Comparison of ENCODE assay signal across 21 cellular contexts in genomic region chr12:131121705-131122405, GRCh38.
DNase-seq lines count a peak whose midpoint lies in the region; ATAC-seq, FAIRE-seq and TF ChIP-seq lines count a peak whose summit lies in the region.
"Had no signal": no experiment of that assay in that cellular context is flagged by ENCODE, and none has a peak within 500 bp of the region (broad histone marks: within the 10 kb centered on the region; RNA-seq: fewer than 3 reads in every experiment).

No MANE protein-coding gene starts in this region.

- POLR2A ChIA-PET in H1 (lab: Charles Lee; ENCODE audit: partially characterized antibody): no interaction called here

- H3K14ac ChIP-seq in H1 (ENCODE audit: insufficient read length): no peak overlapping the region

- H3K9me3 ChIP-seq in H1 (ENCODE audit: insufficient read depth in 2 of 2, low read depth in 1 of 2, low read length in 1 of 2) (no peaks in the 10 kb centered on the region), sigmoid colon (no peaks in the 10 kb centered on the region)
- H3K9me3 ChIP-seq: BLaER1 treated with 17β-estradiol and CSF1 and Interleukin-3, amounts not matched to agents 10 nM and 100 nM; breast epithelium; pancreas; right lobe of liver; uterus had no signal

- no peaks in the 10 kb centered on the region for H3K79me2 ChIP-seq in H1 (ENCODE audit: control insufficient read depth in 1 of 2, insufficient read depth in 2 of 2, low read length in 2 of 2)

- no peaks in the 10 kb centered on the region for H3K23me2 ChIP-seq in H1 (ENCODE audit: low read depth, low read length)

- no peak overlapping the region for H3K4me3 ChIP-seq in H1 (ENCODE audit: extremely low read depth in 1 of 4, insufficient read depth in 2 of 4, low read depth in 3 of 4, low read length in 4 of 4)
- no peak overlapping the region for H3K4me3 ChIP-seq in sigmoid colon
- H3K4me3 ChIP-seq: BLaER1 treated with 17β-estradiol and CSF1 and Interleukin-3, amounts not matched to agents 10 nM and 100 nM; breast epithelium; pancreas; right lobe of liver; uterus had no signal

- TF ChIP-seq CTCF in H1 (IDR thresholded peaks at IDR 0.05; ENCODE audit: control extremely low read depth in 1 of 3, insufficient read depth in 1 of 3, low read depth in 1 of 3, low read length in 3 of 3) (no peak), sigmoid colon (IDR thresholded peaks at IDR 0.05) (no peak)

- H3K79me1 ChIP-seq in H1 (ENCODE audit: low read depth, low read length): no peaks in the 10 kb centered on the region

- H2BK15ac ChIP-seq in H1 (ENCODE audit: low read length): no peak overlapping the region

- H2AK5ac ChIP-seq in H1 (ENCODE audit: low read depth, low read length): no peak overlapping the region

- TF ChIP-seq RAD21 in Ishikawa (IDR thresholded peaks at IDR 0.05; ENCODE audit: low read depth) (no peak), H1 (IDR thresholded peaks at IDR 0.05 in 1 of 2, conservative IDR thresholded peaks at IDR 0.05 in 1 of 2; ENCODE audit: low read depth in 2 of 2, low read length in 2 of 2) (no peak)

- H3K23ac ChIP-seq in H1 (ENCODE audit: insufficient read length): no peak overlapping the region

- DNase-seq in activated effector memory CD4-positive, alpha-beta T cell treated with anti-CD3 and anti-CD28 coated beads, Interleukin-2, amount 50 U/mL, for 16 hours: peak; percentile 48
- DNase-seq in activated effector memory CD4-positive, alpha-beta T cell treated with Interleukin-2 at 50 U/mL for 16 hours: no peak
- no peak for DNase-seq in H1 (ENCODE audit: low read depth in 1 of 2, low spot score in 2 of 2)
- DNase-seq in sigmoid colon: peak; percentile 47
- no peak for DNase-seq in NCI-H526 (lab: John Stamatoyannopoulos, UW)
- DNase-seq in stimulated activated CD4-positive, alpha-beta T cell treated with anti-CD3 and anti-CD28 coated beads, Interleukin-4, amount 100 ng/mL, for 1 hour: no peak
- DNase-seq: ACHN; activated CD4-positive, alpha-beta T cell treated with anti-CD3 and anti-CD28 coated beads, Interleukin-2, amount 10 ng/mL, durations not matched to agents 7 days and 5 days; naive thymus-derived CD8-positive, alpha-beta T cell; NCI-H1092 treated with DMSO at 0.1 percent for 48 hours; NCI-H2029 treated with DMSO at 0.1 percent for 48 hours; pancreas; T-helper 17 cell; uterus had no signal

- no peak overlapping the region for H2BK120ac ChIP-seq in H1 (replicated peaks; ENCODE audit: low read depth, low read length)

- intact Hi-C loops in sigmoid colon (cut with DNase I): no loop called here

- FAIRE-seq in H1 (lab: Jason Lieb, UNC): no peak
- FAIRE-seq: endothelial cell of umbilical vein, pancreas, RCC 7860 had no signal

- no peak for ATAC-seq in HG03354 (IDR thresholded peaks at IDR 0.05; ENCODE audit: poor library complexity, severe bottlenecking, unreplicated experiment)
- ATAC-seq: naive thymus-derived CD8-positive, alpha-beta T cell; pancreas; right lobe of liver; T-helper 17 cell had no signal

- H4K5ac ChIP-seq in H1 (ENCODE audit: insufficient read length, low read depth, low read length): no peak overlapping the region

- H4K8ac ChIP-seq in H1 (ENCODE audit: extremely low read depth, insufficient read depth, low read length): no peak overlapping the region

- no peak overlapping the region for H3K9ac ChIP-seq in H1 (replicated peaks in 1 of 4; ENCODE audit: extremely low read depth in 1 of 4, low read depth in 3 of 4, low read length in 3 of 4)
- H3K9ac ChIP-seq: BLaER1 treated with 17β-estradiol and CSF1 and Interleukin-3, amounts not matched to agents 10 nM and 100 nM had no signal

- no peaks in the 10 kb centered on the region; a peak in 1 of 7 replicates for H3K27me3 ChIP-seq in H1 (replicated peaks in 1 of 4; ENCODE audit: control insufficient read depth in 3 of 4, extremely low read depth in 1 of 4, insufficient read depth in 3 of 4, low read length in 3 of 4)
- no peaks in the 10 kb centered on the region for H3K27me3 ChIP-seq in sigmoid colon
- H3K27me3 ChIP-seq: BLaER1 treated with 17β-estradiol and CSF1 and Interleukin-3, amounts not matched to agents 10 nM and 100 nM; pancreas; right lobe of liver; uterus had no signal

- WGBS in H1 (ENCODE audit: extremely low coverage in 1 of 2, insufficient coverage in 1 of 2, insufficient read length in 1 of 2, insufficient replicate concordance in 2 of 2, low coverage in 1 of 2, low lambda C conversion rate in 2 of 2, missing lambda C conversion rate in 1 of 2), 2 experiments: 95% methylated on average over 22 of the region's 30 CpGs; no CpG with 5 or more reads in 1 of the 2 experiments
- 87% methylated on average over 30 of the region's 30 CpGs for WGBS in sigmoid colon, 2 donors

- no peak overlapping the region for H3K4me2 ChIP-seq in H1 (ENCODE audit: insufficient read depth in 1 of 2, low read depth in 2 of 2, low read length in 2 of 2)
- H3K4me2 ChIP-seq: BLaER1 treated with 17β-estradiol and CSF1 and Interleukin-3, amounts not matched to agents 10 nM and 100 nM had no signal

- H4K20me1 ChIP-seq in H1 (replicated peaks in 1 of 2; ENCODE audit: control insufficient read depth in 1 of 2, insufficient read depth in 2 of 2, low read length in 2 of 2): no peaks in the 10 kb centered on the region
- H4K20me1 ChIP-seq: BLaER1 treated with 17β-estradiol and CSF1 and Interleukin-3, amounts not matched to agents 10 nM and 100 nM had no signal

- H2AFZ ChIP-seq in H1 (ENCODE audit: low read length): no peak overlapping the region

- H2BK20ac ChIP-seq in H1 (ENCODE audit: low read length): no peak overlapping the region

- CTCF ChIA-PET in H1 (lab: Charles Lee; ENCODE audit: partially characterized antibody): interaction anchor here (1.7 to 15.0 kb wide), 4 partner anchors 9 to 37 kb away, joined by 4 to 196 read pairs (median 5); no protein-coding TSS in a partner anchor

- H2BK12ac ChIP-seq in H1 (ENCODE audit: low read depth, low read length): no peak overlapping the region

- no peak overlapping the region for H2BK5ac ChIP-seq in H1 (ENCODE audit: low read depth, low read length)

- no peak overlapping the region for H4K91ac ChIP-seq in H1 (replicated peaks; ENCODE audit: insufficient read length, low read length)

- H3K36me3 ChIP-seq in H1 (ENCODE audit: control insufficient read depth in 2 of 4, insufficient read depth in 4 of 4, low read length in 3 of 4) (no peaks in the 10 kb centered on the region; a peak in 1 of 8 replicates), sigmoid colon (peaks cover 0 to 14% (median 0%) of the 10 kb centered on the region in 4 donors)
- H3K36me3 ChIP-seq: breast epithelium, pancreas, right lobe of liver, uterus had no signal

- H3K27ac ChIP-seq in H1 (ENCODE audit: low read depth, low read length) (no peak overlapping the region), sigmoid colon (no peak overlapping the region)
- H3K27ac ChIP-seq: BLaER1 treated with 17β-estradiol and CSF1 and Interleukin-3, amounts not matched to agents 10 nM and 100 nM; breast epithelium; pancreas; right lobe of liver; uterus had no signal

- H3K4ac ChIP-seq in H1 (replicated peaks; ENCODE audit: insufficient read length, low read depth, low read length): no peak overlapping the region

- H3K18ac ChIP-seq in H1 (ENCODE audit: extremely low read depth, low read length): no peak overlapping the region

- H3K56ac ChIP-seq in H1 (replicated peaks; ENCODE audit: insufficient read length, low read depth, low read length): no peak overlapping the region

- TF ChIP-seq EP300 in Ishikawa (IDR thresholded peaks at IDR 0.05; ENCODE audit: borderline replicate concordance): no peak
- TF ChIP-seq EP300 in H1 (IDR thresholded peaks at IDR 0.05; ENCODE audit: borderline replicate concordance in 1 of 2, low read depth in 2 of 2, low read length in 2 of 2): no peak
- TF ChIP-seq EP300 in sigmoid colon (IDR thresholded peaks at IDR 0.05): no peak

- TF ChIP-seq POLR2A in H1 (IDR thresholded peaks at IDR 0.05; ENCODE audit: control extremely low read depth in 1 of 2, low read depth in 2 of 2, low read length in 2 of 2): no peak
- no peak for TF ChIP-seq POLR2A in sigmoid colon (IDR thresholded peaks at IDR 0.05)

- no peaks in the 10 kb centered on the region for H3K4me1 ChIP-seq in H1 (replicated peaks in 1 of 4; ENCODE audit: control insufficient read depth in 3 of 4, insufficient read depth in 4 of 4, low read length in 3 of 4)
- no peaks in the 10 kb centered on the region for H3K4me1 ChIP-seq in sigmoid colon
- H3K4me1 ChIP-seq: breast epithelium, pancreas, right lobe of liver, uterus had no signal

TF ChIP-seq in Ishikawa, 13 proteins besides CTCF, POLR2A, EP300 and RAD21:
- TF ChIP-seq USF1 (IDR thresholded peaks at IDR 0.05) (peak; percentile 50), FOXM1 (IDR thresholded peaks at IDR 0.05; ENCODE audit: borderline replicate concordance, low read depth) (no peak)

TF ChIP-seq in H1, 55 proteins besides CTCF, POLR2A, EP300 and RAD21 (continues in another document):
- TF ChIP-seq E2F6 (IDR thresholded peaks at IDR 0.05): no peak
- TF ChIP-seq SAP30 (IDR thresholded peaks at IDR 0.05; ENCODE audit: insufficient read depth, insufficient replicate concordance, low read length): no peak
- TF ChIP-seq KDM4A (IDR thresholded peaks at IDR 0.05; ENCODE audit: low read depth, low read length, severe bottlenecking): no peak
- TF ChIP-seq SUZ12 (IDR thresholded peaks at IDR 0.05; ENCODE audit: low read length): no peak
- peak; percentile 57 for TF ChIP-seq USF2 (IDR thresholded peaks at IDR 0.05; ENCODE audit: low read length)
- no peak for TF ChIP-seq PHF8 (conservative IDR thresholded peaks at IDR 0.05; ENCODE audit: low read depth, low read length)

Comparison
In these comparisons a context has a peak if more than half of its experiments do, and no peak if none do; other contexts are left out.
1. DNase-seq: peak in activated effector memory CD4-positive, alpha-beta T cell treated with anti-CD3 and anti-CD28 coated beads, Interleukin-2, amount 50 U/mL, for 16 hours (single experiment) and sigmoid colon (single experiment); none in activated effector memory CD4-positive, alpha-beta T cell treated with Interleukin-2 at 50 U/mL for 16 hours (single experiment), H1 (0 of 2), NCI-H526 (0 of 2) and stimulated activated CD4-positive, alpha-beta T cell treated with anti-CD3 and anti-CD28 coated beads, Interleukin-4, amount 100 ng/mL, for 1 hour (single experiment).